35 cellular contexts compared by ENCODE assay signal in genomic region chr13:25588336-25589060, GRCh38.
"Had no signal": no experiment of that assay in that cellular context is flagged by ENCODE, and none has a peak within 500 bp of the region (broad histone marks: within the 10 kb centered on the region; RNA-seq: fewer than 3 reads in every experiment).

No MANE protein-coding gene starts in this region.

- H3K27me3 ChIP-seq: cardiac muscle cell, Peyer's patch had no signal

- H3K27ac Mint-ChIP-seq: activated CD4-positive, alpha-beta T cell treated with anti-CD3 and anti-CD28 coated beads, Interleukin-2, amount 10 ng/mL, durations not matched to agents 24 days and 14 days; activated CD8-positive, alpha-beta T cell treated with anti-CD3 and anti-CD28 coated beads for 36 hours; activated naive CD8-positive, alpha-beta T cell treated with anti-CD3 and anti-CD28 coated beads for 36 hours; activated T-cell treated with anti-CD3 and anti-CD28 coated beads, Interleukin-2, amount 50 U/mL, for 72 hours; activated T-helper 17 cell treated with anti-CD3 and anti-CD28 coated beads, Interleukin-2, amount 50 U/mL, for 72 hours had no signal

- H3K9me3 ChIP-seq: Peyer's patch had no signal

- ATAC-seq: activated CD8-positive, alpha-beta T cell treated with anti-CD3 and anti-CD28 coated beads for 36 hours; activated T-cell treated with anti-CD3 and anti-CD28 coated beads, Interleukin-2, amount 50 U/mL, for 72 hours; activated T-helper 17 cell treated with anti-CD3 and anti-CD28 coated beads, Interleukin-2, amount 50 U/mL, for 72 hours; PC-3 had no signal

- H3K4me1 Mint-ChIP-seq: activated CD4-positive, alpha-beta T cell treated with anti-CD3 and anti-CD28 coated beads, Interleukin-2, amount 10 ng/mL, durations not matched to agents 24 days and 14 days; activated naive CD8-positive, alpha-beta T cell treated with anti-CD3 and anti-CD28 coated beads for 36 hours; activated T-helper 17 cell treated with anti-CD3 and anti-CD28 coated beads, Interleukin-2, amount 50 U/mL, for 72 hours; central memory CD8-positive, alpha-beta T cell had no signal

- H3K27ac ChIP-seq: cardiac muscle cell, Peyer's patch, VCaP had no signal

- H3K36me3 Mint-ChIP-seq: activated naive CD8-positive, alpha-beta T cell treated with anti-CD3 and anti-CD28 coated beads for 36 hours had no signal

- H3K9me3 Mint-ChIP-seq: activated CD4-positive, alpha-beta T cell treated with anti-CD3 and anti-CD28 coated beads, Interleukin-2, amount 10 ng/mL, durations not matched to agents 24 days and 14 days; activated CD8-positive, alpha-beta T cell treated with anti-CD3 and anti-CD28 coated beads for 36 hours; activated T-cell treated with anti-CD3 and anti-CD28 coated beads, Interleukin-2, amount 50 U/mL, for 72 hours; central memory CD8-positive, alpha-beta T cell had no signal

- H3K4me3 ChIP-seq: cardiac muscle cell, Peyer's patch had no signal

- DNase-seq: activated CD4-positive, alpha-beta T cell treated with anti-CD3 and anti-CD28 coated beads, Interleukin-2, amount 10 ng/mL, durations not matched to agents 24 days and 14 days; activated CD4-positive, alpha-beta T cell treated with anti-CD3 and anti-CD28 coated beads, Interleukin-2, amount 50 U/mL, for 4 hours; activated CD8-positive, alpha-beta T cell treated with anti-CD3 and anti-CD28 coated beads for 36 hours; activated effector memory CD4-positive, alpha-beta T cell treated with anti-CD3 and anti-CD28 coated beads, Interleukin-2, amount 50 U/mL, for 16 hours; activated naive CD4-positive, alpha-beta T cell; activated naive CD4-positive, alpha-beta T cell treated with anti-CD3 and anti-CD28 coated beads, Interleukin-2, amount 50 U/mL, for 16 hours; activated naive CD8-positive, alpha-beta T cell treated with anti-CD3 and anti-CD28 coated beads for 36 hours; activated T-cell treated with anti-CD3 and anti-CD28 coated beads, Interleukin-2, amount 50 U/mL, for 1 hour; activated T-cell treated with anti-CD3 and anti-CD28 coated beads, Interleukin-2, amount 50 U/mL, for 72 hours; amniotic stem cell; aorta; Kasumi-1; MM.1S; MV-4-11; NCI-H1092; NCI-H1436 treated with DMSO at 0.1 percent for 48 hours; NCI-H187; NCI-H2081; NCI-H226; NCI-H446 treated with DMSO at 0.1 percent for 48 hours; NCI-H524; NCI-H69; NK-92 treated with Interleukin-12 subunit alpha and Interleukin-12 subunit beta, amount 100 ng/mL, for 24 hours; PC-3; Peyer's patch; RPMI8226; SHP77 treated with DMSO at 0.1 percent for 48 hours; SW 1271; T-helper 1 cell; T-helper 2 cell; T-helper 9 cell had no signal

- H3K36me3 ChIP-seq: cardiac muscle cell, Peyer's patch had no signal

- H3K4me1 ChIP-seq: Peyer's patch had no signal

- H3K4me3 Mint-ChIP-seq: activated CD4-positive, alpha-beta T cell treated with anti-CD3 and anti-CD28 coated beads, Interleukin-2, amount 10 ng/mL, durations not matched to agents 24 days and 14 days; activated CD8-positive, alpha-beta T cell treated with anti-CD3 and anti-CD28 coated beads for 36 hours; activated naive CD8-positive, alpha-beta T cell treated with anti-CD3 and anti-CD28 coated beads for 36 hours; activated T-cell treated with anti-CD3 and anti-CD28 coated beads, Interleukin-2, amount 50 U/mL, for 72 hours; activated T-helper 17 cell treated with anti-CD3 and anti-CD28 coated beads, Interleukin-2, amount 50 U/mL, for 72 hours; central memory CD8-positive, alpha-beta T cell had no signal
